Comparison of ENCODE assay signal across 18 cellular contexts in genomic region chr3:177136715-177137114, GRCh38.
"Had no signal": no experiment of that assay in that cellular context is flagged by ENCODE, and none has a peak within 500 bp of the region (broad histone marks: within the 10 kb centered on the region; RNA-seq: fewer than 3 reads in every experiment).

No MANE protein-coding gene starts in this region.

- H3K27ac Mint-ChIP-seq: activated T-helper 1 cell treated with anti-CD3 and anti-CD28 coated beads, Interleukin-12 subunit alpha, Interleukin-12 subunit beta, Interleukin-2, Interleukin-4 antibody, amounts not matched to agents 30 ng/mL and 10 ng/mL and 1 ng/mL, durations not matched to agents 14 hours and 24 hours and 36 hours; T-cell had no signal

- H3K4me3 ChIP-seq: esophagus muscularis mucosa, thyroid gland, uterus had no signal

- DNase-seq: aorta; brain microvascular endothelial cell; effector CD4-positive, alpha-beta T cell; mesenchymal stem cell; posterior cingulate gyrus; stimulated activated CD4-positive, alpha-beta T cell treated with anti-CD3 and anti-CD28 coated beads, Interleukin-12 subunit alpha, Interleukin-12 subunit beta, amount 100 ng/mL, for 4 hours; stimulated activated CD4-positive, alpha-beta T cell treated with anti-CD3 and anti-CD28 coated beads, Interleukin-1b, Interleukin-23, amount 100 ng/mL, for 48 hours; stimulated activated CD8-positive, alpha-beta memory T cell treated with anti-CD3 and anti-CD28 coated beads, Interleukin-4, amount 100 ng/mL, for 48 hours; stimulated activated naive CD4-positive, alpha-beta T cell; T-cell; T1000; thyroid gland; uterus had no signal

- H3K27me3 Mint-ChIP-seq: T-cell had no signal

- ATAC-seq: activated CD4-positive, CD25-positive, alpha-beta regulatory T cell treated with anti-CD3 and anti-CD28 coated beads, Interleukin-2, amount 50 U/mL, for 24 hours; SK-N-SH treated with all-trans-retinoic acid at 6 μM for 48 hours; T-cell had no signal

- H3K27me3 ChIP-seq: brain microvascular endothelial cell, esophagus muscularis mucosa, thyroid gland, uterus had no signal

- H3K9me3 ChIP-seq: esophagus muscularis mucosa, thyroid gland, uterus had no signal

- H3K27ac ChIP-seq: brain microvascular endothelial cell, esophagus muscularis mucosa, thyroid gland, uterus had no signal

- H3K9me3 Mint-ChIP-seq: activated T-helper 1 cell treated with anti-CD3 and anti-CD28 coated beads, Interleukin-12 subunit alpha, Interleukin-12 subunit beta, Interleukin-2, Interleukin-4 antibody, amounts not matched to agents 30 ng/mL and 10 ng/mL and 1 ng/mL, durations not matched to agents 14 hours and 24 hours and 36 hours; T-cell had no signal

- H3K4me3 Mint-ChIP-seq: activated T-helper 1 cell treated with anti-CD3 and anti-CD28 coated beads, Interleukin-12 subunit alpha, Interleukin-12 subunit beta, Interleukin-2, Interleukin-4 antibody, amounts not matched to agents 30 ng/mL and 10 ng/mL and 1 ng/mL, durations not matched to agents 14 hours and 24 hours and 36 hours; nephron; T-cell had no signal

- H3K36me3 ChIP-seq: brain microvascular endothelial cell, esophagus muscularis mucosa, thyroid gland, uterus had no signal
